1 cellular context compared by ENCODE assay signal in the genomic region with DNA sequence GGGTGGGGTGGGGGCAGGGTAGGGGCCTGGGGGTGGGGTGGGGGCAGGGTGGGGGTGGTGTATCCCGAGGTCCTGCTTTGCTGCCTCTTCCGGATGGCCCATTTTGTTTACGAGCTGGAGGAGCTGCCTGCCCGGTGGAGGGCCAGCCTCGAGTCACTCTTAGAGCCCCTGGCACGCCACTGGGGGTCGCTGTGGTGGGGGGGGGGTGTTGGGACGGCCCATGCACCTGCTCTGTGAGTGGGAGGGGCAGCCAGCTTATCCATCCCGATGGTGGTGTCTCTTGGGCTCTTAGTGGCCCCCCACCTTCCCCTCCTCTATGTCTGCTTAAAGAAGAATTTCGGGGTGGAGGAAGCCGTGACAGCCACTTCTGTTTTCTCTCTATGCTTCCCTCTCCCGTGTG.
TF ChIP-seq lines count a peak whose summit lies in the region.

No MANE protein-coding gene starts in this region.

TF ChIP-seq in endothelial cell of umbilical vein, 7 proteins besides CTCF, POLR2A, EP300 and RAD21:
- TF ChIP-seq FOS (IDR thresholded peaks at IDR 0.05; ENCODE audit: borderline replicate concordance, insufficient read depth, low read length) (no peak), EZH2 (IDR thresholded peaks at IDR 0.05; ENCODE audit: borderline replicate concordance, low read depth, low read length, severe bottlenecking) (no peak), MYC (IDR thresholded peaks at IDR 0.05; ENCODE audit: low read depth, low read length) (no peak), POLR2AphosphoS5 (IDR thresholded peaks at IDR 0.05; ENCODE audit: insufficient read depth, low read depth, low read length) (no peak), JUN (IDR thresholded peaks at IDR 0.05; ENCODE audit: borderline replicate concordance, insufficient read depth, insufficient read length, low read depth) (no peak), GATA2 (IDR thresholded peaks at IDR 0.05; ENCODE audit: insufficient read depth, insufficient read length, low read depth, low read length) (no peak)
- TF ChIP-seq, protein P1, sequence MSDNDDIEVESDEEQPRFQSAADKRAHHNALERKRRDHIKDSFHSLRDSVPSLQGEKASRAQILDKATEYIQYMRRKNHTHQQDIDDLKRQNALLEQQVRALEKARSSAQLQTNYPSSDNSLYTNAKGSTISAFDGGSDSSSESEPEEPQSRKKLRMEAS (IDR thresholded peaks at IDR 0.05; ENCODE audit: insufficient read depth, insufficient read length): no peak
